In the genomic region with DNA sequence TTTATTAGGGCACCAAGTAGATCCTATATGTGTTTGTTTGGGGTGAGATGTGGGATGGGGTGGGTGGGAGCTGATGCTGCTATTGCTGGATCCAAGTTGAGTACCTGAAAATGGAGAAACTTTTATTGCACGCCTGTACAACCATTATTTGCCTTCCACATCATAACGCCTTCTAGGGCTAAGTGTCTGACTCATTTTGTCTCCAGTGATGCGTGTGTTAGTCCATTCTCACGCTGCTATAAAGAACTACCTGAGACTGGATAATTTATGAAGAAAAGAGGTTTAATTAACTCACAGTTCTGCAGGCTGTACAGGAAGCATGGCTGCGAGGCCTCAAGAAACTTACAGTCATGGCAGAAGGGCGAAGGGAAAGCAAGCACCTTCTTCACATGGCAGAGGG, we compare ENCODE assay signal across 21 cellular contexts. TPM values are rescaled to one million over a fixed set of nuclear protein-coding genes. Genes with fewer than 3 reads are reported as not detected.
A peak's percentile ranks its signal among the peaks of the same experiment; 100 is the strongest.
DNase-seq lines count a peak whose midpoint lies in the region; ATAC-seq, FAIRE-seq and TF ChIP-seq lines count a peak whose summit lies in the region.
"Had no signal": no experiment of that assay in that cellular context is flagged by ENCODE, and none has a peak within 500 bp of the region (broad histone marks: within the 10 kb centered on the region; RNA-seq: fewer than 3 reads in every experiment).

No MANE protein-coding gene starts in this region.

- no peak for DNase-seq in activated CD8-positive, alpha-beta T cell treated with anti-CD3 and anti-CD28 coated beads for 36 hours
- DNase-seq in activated CD8-positive, alpha-beta T cell treated with anti-CD3 and anti-CD28 coated beads, Interleukin-2, amount 10 ng/mL, durations not matched to agents 7 days and 5 days: no peak
- DNase-seq in Caki2 (ENCODE audit: low read depth): peak; percentile 19
- peak; percentile 17 for DNase-seq in amniotic epithelial cell (ENCODE audit: low read depth)
- peak; percentile 13 to 52 for DNase-seq in foreskin keratinocyte
- no peak for DNase-seq in GM12891 (ENCODE audit: insufficient read length, low spot score)
- no peak for DNase-seq in NCI-H1092 (lab: John Stamatoyannopoulos, UW)
- DNase-seq: CD8-positive, alpha-beta memory T cell; H9; MV-4-11; NCI-H1436; NCI-H2029 treated with DMSO at 0.1 percent for 48 hours; NCI-H2171 treated with DMSO at 0.1 percent for 48 hours; NCI-H510A; NCI-H774; SJCRH30 had no signal

- in situ Hi-C loops in Caki2 (cut with HindIII; ENCODE audit: low pct_unique_long_range_greater_than_20kb, low sequenced_read_pairs): loop anchor here (10.0 kb wide), 1 partner anchor 115 kb away; no protein-coding TSS in a partner anchor

- intact Hi-C loops in activated CD8-positive, alpha-beta T cell treated with anti-CD3 and anti-CD28 coated beads for 36 hours (cut with micrococcal nuclease): no loop called here

- H3K27ac Mint-ChIP-seq in activated CD8-positive, alpha-beta T cell treated with anti-CD3 and anti-CD28 coated beads for 36 hours: peak overlapping the region; percentile 53
- no peak overlapping the region for H3K27ac Mint-ChIP-seq in activated CD8-positive, alpha-beta T cell treated with anti-CD3 and anti-CD28 coated beads, Interleukin-2, amount 10 ng/mL, durations not matched to agents 7 days and 5 days
- H3K27ac Mint-ChIP-seq: H9, IgD-negative memory B cell had no signal

- peaks cover 15% of the 10 kb centered on the region for H3K4me1 Mint-ChIP-seq in activated CD8-positive, alpha-beta T cell treated with anti-CD3 and anti-CD28 coated beads for 36 hours (ENCODE audit: low read depth)
- H3K4me1 Mint-ChIP-seq in activated CD8-positive, alpha-beta T cell treated with anti-CD3 and anti-CD28 coated beads, Interleukin-2, amount 10 ng/mL, durations not matched to agents 7 days and 5 days (ENCODE audit: low read depth): peaks cover 3% of the 10 kb centered on the region
- H3K4me1 Mint-ChIP-seq: H9 had no signal

- no peak overlapping the region for H3K4me3 Mint-ChIP-seq in activated CD8-positive, alpha-beta T cell treated with anti-CD3 and anti-CD28 coated beads for 36 hours
- H3K4me3 Mint-ChIP-seq in activated CD8-positive, alpha-beta T cell treated with anti-CD3 and anti-CD28 coated beads, Interleukin-2, amount 10 ng/mL, durations not matched to agents 7 days and 5 days: no peak overlapping the region
- H3K4me3 Mint-ChIP-seq: CD8-positive, alpha-beta memory T cell; H9 had no signal

- no peak for TF ChIP-seq CTCF in activated CD8-positive, alpha-beta T cell treated with anti-CD3 and anti-CD28 coated beads for 36 hours (IDR thresholded peaks at IDR 0.05)
- no peak for TF ChIP-seq CTCF in foreskin keratinocyte (conservative IDR thresholded peaks at IDR 0.05)

- FAIRE-seq in GM12891 (lab: Jason Lieb, UNC): no peak
- FAIRE-seq: HTR-8/SVneo had no signal

- H3K27me3 ChIP-seq in foreskin keratinocyte: no peaks in the 10 kb centered on the region
- H3K27me3 ChIP-seq: SJCRH30 had no signal

- H3K27ac ChIP-seq in foreskin keratinocyte: no peak overlapping the region
- H3K27ac ChIP-seq: HL-60, RWPE1, SJCRH30 had no signal

- no peaks in the 10 kb centered on the region for H3K27me3 Mint-ChIP-seq in activated CD8-positive, alpha-beta T cell treated with anti-CD3 and anti-CD28 coated beads for 36 hours
- no peaks in the 10 kb centered on the region for H3K27me3 Mint-ChIP-seq in activated CD8-positive, alpha-beta T cell treated with anti-CD3 and anti-CD28 coated beads, Interleukin-2, amount 10 ng/mL, durations not matched to agents 7 days and 5 days (ENCODE audit: low read depth)
- H3K27me3 Mint-ChIP-seq: CD8-positive, alpha-beta memory T cell; IgD-negative memory B cell had no signal

- peaks cover 91% of the 10 kb centered on the region for H3K36me3 Mint-ChIP-seq in activated CD8-positive, alpha-beta T cell treated with anti-CD3 and anti-CD28 coated beads for 36 hours (ENCODE audit: low read depth)
- peaks cover 97% of the 10 kb centered on the region for H3K36me3 Mint-ChIP-seq in activated CD8-positive, alpha-beta T cell treated with anti-CD3 and anti-CD28 coated beads, Interleukin-2, amount 10 ng/mL, durations not matched to agents 7 days and 5 days (ENCODE audit: low read depth)

- H3K9me3 Mint-ChIP-seq in activated CD8-positive, alpha-beta T cell treated with anti-CD3 and anti-CD28 coated beads for 36 hours: peaks cover 29% of the 10 kb centered on the region
- peaks cover 35% of the 10 kb centered on the region for H3K9me3 Mint-ChIP-seq in activated CD8-positive, alpha-beta T cell treated with anti-CD3 and anti-CD28 coated beads, Interleukin-2, amount 10 ng/mL, durations not matched to agents 7 days and 5 days (ENCODE audit: insufficient read depth)

- POLR2A ChIA-PET in activated CD8-positive, alpha-beta T cell treated with anti-CD3 and anti-CD28 coated beads for 36 hours (lab: Charles Lee): no interaction called here
- POLR2A ChIA-PET in activated CD8-positive, alpha-beta T cell treated with anti-CD3 and anti-CD28 coated beads, Interleukin-2, amount 10 ng/mL, durations not matched to agents 7 days and 5 days (lab: Charles Lee): no interaction called here

- CTCF ChIA-PET in activated CD8-positive, alpha-beta T cell treated with anti-CD3 and anti-CD28 coated beads for 36 hours (lab: Charles Lee): no interaction called here
- CTCF ChIA-PET in activated CD8-positive, alpha-beta T cell treated with anti-CD3 and anti-CD28 coated beads, Interleukin-2, amount 10 ng/mL, durations not matched to agents 7 days and 5 days (lab: Charles Lee): no interaction called here

- ATAC-seq in activated CD8-positive, alpha-beta T cell treated with anti-CD3 and anti-CD28 coated beads for 36 hours: no peak
- no peak for ATAC-seq in activated CD8-positive, alpha-beta T cell treated with anti-CD3 and anti-CD28 coated beads, Interleukin-2, amount 10 ng/mL, durations not matched to agents 7 days and 5 days
- ATAC-seq in foreskin keratinocyte (peak; percentile 45), GM18861 (IDR thresholded peaks at IDR 0.05; ENCODE audit: unreplicated experiment) (no peak)

- TF ChIP-seq POLR2A in GM12891 (IDR thresholded peaks at IDR 0.05; ENCODE audit: low read depth, low read length): no peak

- H3K4me1 ChIP-seq in foreskin keratinocyte: no peaks in the 10 kb centered on the region
- H3K4me1 ChIP-seq: SJCRH30 had no signal

TF ChIP-seq in GM12891, 5 proteins besides CTCF, POLR2A, EP300 and RAD21:
- TF ChIP-seq POLR2AphosphoS5 (IDR thresholded peaks at IDR 0.05; ENCODE audit: low read depth, low read length): no peak; the same call in 1 of the 2 replicates
TF ChIP-seq in GM12891: peak in this region for 0.

RNA-seq across cellular contexts. Expression of a gene that starts 58.2 kb away (rescaled TPM):
- 100 to 1,000 TPM; 107 to 114 TPM for total RNA-seq in activated CD8-positive, alpha-beta T cell treated with anti-CD3 and anti-CD28 coated beads for 36 hours
- total RNA-seq in activated CD8-positive, alpha-beta T cell treated with anti-CD3 and anti-CD28 coated beads, Interleukin-2, amount 10 ng/mL, durations not matched to agents 7 days and 5 days: 10 to 100 TPM; 74.9 to 80.1 TPM
- total RNA-seq in Caki2 (2014; rRNA removed; shearing (Covaris generic); ENCODE audit: low replicate concordance): 28.3 and 37.4 TPM in 2 replicates
- 11.1 and 12.3 TPM in 2 replicates for total RNA-seq in foreskin keratinocyte
- 5.3 and 6.0 TPM in 2 replicates for polyA plus RNA-seq in foreskin keratinocyte
- 33.6 TPM for polyA plus RNA-seq in GM12891 (2012; ENCODE audit: low read depth, missing spikeins)

Comparison
In these comparisons a context has a peak if more than half of its experiments do, and no peak if none do; other contexts are left out.
1. DNase-seq: peak in Caki2 (single experiment), amniotic epithelial cell (single experiment) and foreskin keratinocyte (2 of 2); none in activated CD8-positive, alpha-beta T cell treated with anti-CD3 and anti-CD28 coated beads for 36 hours (single experiment), activated CD8-positive, alpha-beta T cell treated with anti-CD3 and anti-CD28 coated beads, Interleukin-2, amount 10 ng/mL, durations not matched to agents 7 days and 5 days (single experiment), GM12891 (single experiment) and NCI-H1092 (single experiment).